In the genomic region with DNA sequence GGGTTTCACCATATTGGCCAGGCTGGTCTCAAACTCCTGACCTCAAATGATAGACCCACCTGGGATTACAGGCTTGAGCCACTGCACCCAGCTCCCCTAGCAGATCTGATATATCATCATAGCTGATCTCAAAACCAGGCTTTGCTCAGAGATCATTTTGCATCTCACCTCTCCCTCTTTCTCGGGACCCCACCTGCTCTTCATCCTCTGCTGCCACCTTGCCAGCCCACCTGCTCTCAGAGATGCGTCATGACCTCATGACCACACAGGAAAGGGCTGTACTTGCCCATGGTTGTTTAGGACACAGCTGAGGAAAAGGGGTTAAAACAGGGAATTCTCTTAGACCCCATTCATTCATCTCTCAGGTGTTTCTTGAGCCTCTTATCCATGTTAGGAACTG, we compare ENCODE assay signal across 32 cellular contexts. TPM values are rescaled to one million over a fixed set of nuclear protein-coding genes. Genes with fewer than 3 reads are reported as not detected.
"Had no signal": no experiment of that assay in that cellular context is flagged by ENCODE, and none has a peak within 500 bp of the region (broad histone marks: within the 10 kb centered on the region; RNA-seq: fewer than 3 reads in every experiment).

No MANE protein-coding gene starts in this region.

- H3K4me3 ChIP-seq: adrenal gland, body of pancreas, colonic mucosa, esophagus squamous epithelium had no signal

- H3K36me3 ChIP-seq: adrenal gland, colonic mucosa, esophagus squamous epithelium had no signal

- FAIRE-seq: endometrium, endothelial cell of umbilical vein had no signal

- DNase-seq: activated CD4-positive, alpha-beta memory T cell treated with anti-CD3 and anti-CD28 coated beads for 36 hours; activated CD4-positive, alpha-beta T cell treated with anti-CD3 and anti-CD28 coated beads for 36 hours; activated CD4-positive, alpha-beta T cell treated with anti-CD3 and anti-CD28 coated beads, Interleukin-2, amount 10 ng/mL, durations not matched to agents 24 days and 14 days; activated CD4-positive, CD25-positive, alpha-beta regulatory T cell; activated CD4-positive, CD25-positive, alpha-beta regulatory T cell treated with anti-CD3 and anti-CD28 coated beads, Interleukin-2, amount 50 U/mL, for 72 hours; activated CD8-positive, alpha-beta memory T cell treated with anti-CD3 and anti-CD28 coated beads, Interleukin-2, amount 10 ng/mL, durations not matched to agents 7 days and 5 days; activated CD8-positive, alpha-beta memory T cell treated with anti-CD3 and anti-CD28 coated beads, Interleukin-2, amount 50 U/mL, for 4 hours; activated CD8-positive, alpha-beta T cell treated with anti-CD3 and anti-CD28 coated beads, Interleukin-2, amount 10 ng/mL, durations not matched to agents 7 days and 5 days; activated effector memory CD4-positive, alpha-beta T cell treated with anti-CD3 and anti-CD28 coated beads, Interleukin-2, amount 50 U/mL, for 16 hours; activated naive CD4-positive, alpha-beta T cell treated with anti-CD3 and anti-CD28 coated beads for 36 hours; activated naive CD8-positive, alpha-beta T cell treated with anti-CD3 and anti-CD28 coated beads for 36 hours; activated naive CD8-positive, alpha-beta T cell treated with anti-CD3 and anti-CD28 coated beads, Interleukin-2, amount 50 U/mL, for 24 hours; activated T-cell treated with anti-CD3 and anti-CD28 coated beads, Interleukin-2, amount 50 U/mL, for 1 hour; activated T-cell treated with anti-CD3 and anti-CD28 coated beads, Interleukin-2, amount 50 U/mL, for 48 hours; adrenal gland; amygdala; aorta; body of pancreas; central memory CD4-positive, alpha-beta T cell; cerebellar nuclear complex; colonic mucosa; effector CD8-positive, alpha-beta T cell; esophagus squamous epithelium; foreskin melanocyte; head of caudate nucleus; T-helper 2 cell had no signal

- ATAC-seq: activated CD4-positive, alpha-beta T cell treated with anti-CD3 and anti-CD28 coated beads for 36 hours; activated CD8-positive, alpha-beta memory T cell treated with anti-CD3 and anti-CD28 coated beads, Interleukin-2, amount 10 ng/mL, durations not matched to agents 7 days and 5 days; activated CD8-positive, alpha-beta T cell treated with anti-CD3 and anti-CD28 coated beads, Interleukin-2, amount 10 ng/mL, durations not matched to agents 7 days and 5 days; activated naive CD8-positive, alpha-beta T cell treated with anti-CD3 and anti-CD28 coated beads, Interleukin-2, amount 50 U/mL, for 24 hours; body of pancreas had no signal

- H3K27ac ChIP-seq: adrenal gland, body of pancreas, colonic mucosa, epithelial cell of prostate, esophagus squamous epithelium had no signal

- H3K4me1 ChIP-seq: adrenal gland, body of pancreas, colonic mucosa had no signal

- H3K27me3 ChIP-seq: body of pancreas, colonic mucosa had no signal

- H3K9me3 ChIP-seq: adrenal gland, body of pancreas, colonic mucosa, esophagus squamous epithelium had no signal

RNA-seq across cellular contexts. Expression of a gene that starts 27.4 kb away (rescaled TPM):
- total RNA-seq: activated CD4-positive, alpha-beta memory T cell treated with anti-CD3 and anti-CD28 coated beads for 36 hours; activated CD4-positive, alpha-beta T cell treated with anti-CD3 and anti-CD28 coated beads for 36 hours; activated CD4-positive, alpha-beta T cell treated with anti-CD3 and anti-CD28 coated beads, Interleukin-2, amount 10 ng/mL, durations not matched to agents 24 days and 14 days; activated CD8-positive, alpha-beta memory T cell treated with anti-CD3 and anti-CD28 coated beads for 36 hours; activated CD8-positive, alpha-beta memory T cell treated with anti-CD3 and anti-CD28 coated beads, Interleukin-2, amount 10 ng/mL, durations not matched to agents 7 days and 5 days; activated CD8-positive, alpha-beta T cell treated with anti-CD3 and anti-CD28 coated beads, Interleukin-2, amount 10 ng/mL, durations not matched to agents 7 days and 5 days; activated naive CD4-positive, alpha-beta T cell treated with anti-CD3 and anti-CD28 coated beads for 36 hours; activated naive CD8-positive, alpha-beta T cell treated with anti-CD3 and anti-CD28 coated beads for 36 hours; activated T-helper 2 cell treated with anti-CD3 and anti-CD28 coated beads, Interferon-gamma antibody, Interleukin-2, Interleukin-4, amounts not matched to agents 10 μg/mL and 5 μg/mL and 100 μg/mL, durations not matched to agents 14 hours and 24 hours and 36 hours; aorta; endothelial cell of umbilical vein; fibroblast of lung had no signal
- polyA plus RNA-seq: fibroblast of lung had no signal
